ENCODE assay signal across 13 cellular contexts in the genomic region with DNA sequence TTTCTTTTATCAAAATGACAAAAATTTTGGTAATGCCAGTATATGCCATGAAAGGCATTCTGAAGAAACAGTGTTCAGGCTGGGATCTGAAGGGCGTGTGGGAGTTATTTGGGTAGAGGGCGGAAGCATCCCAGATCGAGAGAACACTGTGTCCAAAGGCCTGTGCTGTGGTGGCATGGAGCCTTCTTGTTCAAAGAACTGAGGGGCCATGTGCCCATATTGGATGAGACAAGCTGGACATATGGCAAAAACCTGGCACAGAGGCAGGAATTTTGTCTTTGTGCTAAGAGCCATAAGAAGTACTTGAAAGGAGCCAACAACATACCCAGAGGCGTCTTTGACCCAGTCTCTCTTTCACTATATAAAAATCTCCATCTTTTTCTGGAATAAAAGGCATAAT.
"Had no signal": no experiment of that assay in that cellular context is flagged by ENCODE, and none has a peak within 500 bp of the region (broad histone marks: within the 10 kb centered on the region; RNA-seq: fewer than 3 reads in every experiment).

No MANE protein-coding gene starts in this region.

- DNase-seq: effector CD4-positive, alpha-beta T cell; hypothalamus; immature natural killer cell; natural killer cell; right lobe of liver; small intestine; stimulated activated CD4-positive, alpha-beta T cell treated with anti-CD3 and anti-CD28 coated beads, Interleukin-15, amount 100 ng/mL, for 24 hours; stimulated activated CD4-positive, alpha-beta T cell treated with anti-CD3 and anti-CD28 coated beads, Interleukin-2, amount 100 ng/mL, for 48 hours; stimulated activated CD8-positive, alpha-beta memory T cell treated with anti-CD3 and anti-CD28 coated beads, Interleukin-4, amount 100 ng/mL, for 48 hours; stimulated activated naive CD4-positive, alpha-beta T cell; stimulated activated naive CD8-positive, alpha-beta T cell treated with anti-CD3 and anti-CD28 coated beads, Interleukin-15, amount 100 ng/mL, for 72 hours; thyroid gland; trophoblast cell had no signal

- ATAC-seq: natural killer cell; right lobe of liver; stimulated activated naive CD8-positive, alpha-beta T cell treated with anti-CD3 and anti-CD28 coated beads, Interleukin-15, amount 100 ng/mL, for 72 hours had no signal
